In the genomic region with DNA sequence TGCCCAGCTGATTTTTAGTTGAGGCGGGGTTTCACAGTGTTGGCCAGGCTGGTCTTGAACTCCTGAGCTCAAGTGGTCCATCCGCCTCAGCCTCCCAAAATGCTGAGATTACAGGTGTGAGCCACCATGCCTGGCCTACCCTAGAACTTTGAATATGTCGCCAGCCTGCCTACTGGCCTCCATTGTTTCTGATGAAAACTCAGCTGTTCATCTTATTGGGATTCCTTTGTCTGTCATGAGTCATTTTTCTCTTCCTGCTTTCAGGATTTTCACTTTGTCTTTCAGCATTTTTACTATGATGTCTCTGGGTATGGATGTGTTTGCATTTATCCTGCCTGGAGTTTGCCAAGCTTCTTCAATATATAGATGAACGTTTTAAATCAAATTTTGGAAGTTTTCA, we compare ENCODE assay signal across 18 cellular contexts. TPM values are rescaled to one million over a fixed set of nuclear protein-coding genes. Genes with fewer than 3 reads are reported as not detected.
DNase-seq lines count a peak whose midpoint lies in the region; ATAC-seq and TF ChIP-seq lines count a peak whose summit lies in the region.
"Had no signal": no experiment of that assay in that cellular context is flagged by ENCODE, and none has a peak within 500 bp of the region (broad histone marks: within the 10 kb centered on the region; RNA-seq: fewer than 3 reads in every experiment).

No MANE protein-coding gene starts in this region.

- peaks cover 4% of the 10 kb centered on the region; the same call in 1 of the 2 replicates for H3K36me3 Mint-ChIP-seq in WTC11
- H3K36me3 Mint-ChIP-seq in endodermal cell (ENCODE audit: low read depth): no peaks in the 10 kb centered on the region

- H3K4me3 Mint-ChIP-seq in WTC11 (no peak overlapping the region), endodermal cell (no peak overlapping the region)
- H3K4me3 Mint-ChIP-seq: CD4-positive, alpha-beta T cell had no signal

- H3K4me1 Mint-ChIP-seq in WTC11 (peaks cover 8% of the 10 kb centered on the region; the same call in 1 of the 2 replicates), endodermal cell (no peaks in the 10 kb centered on the region)

- DNase-seq in ELR (ENCODE audit: low read depth) (peak; percentile 34), WTC11 (ENCODE audit: low spot score) (no peak), endodermal cell (peak; percentile 21)
- no peak for DNase-seq in activated CD8-positive, alpha-beta memory T cell treated with anti-CD3 and anti-CD28 coated beads, Interleukin-2, amount 50 U/mL, for 4 hours
- DNase-seq: AML-193; Caco-2; CD4-positive, alpha-beta T cell; GDM1; GM23248; IMR-90; KBM-7 had no signal

- no peaks in the 10 kb centered on the region for H3K36me3 ChIP-seq in endodermal cell (ENCODE audit: control insufficient read depth, insufficient read depth, low read length)
- H3K36me3 ChIP-seq: HAP-1 had no signal

- H3K9me3 ChIP-seq in endodermal cell (ENCODE audit: control insufficient read depth, low read length): no peaks in the 10 kb centered on the region
- H3K9me3 ChIP-seq: Caco-2 had no signal

- 93 to 95% methylated on average over 4 of the region's 4 CpGs for WGBS in endodermal cell (ENCODE audit: insufficient coverage in 1 of 2, insufficient read length in 1 of 2), 2 experiments

- no peak overlapping the region for H3K27ac Mint-ChIP-seq in WTC11
- no peak overlapping the region for H3K27ac Mint-ChIP-seq in endodermal cell
- H3K27ac Mint-ChIP-seq: CD4-positive, alpha-beta T cell had no signal

- POLR2A ChIA-PET in WTC11 (lab: Charles Lee): no interaction called here

- no peaks in the 10 kb centered on the region for H3K27me3 ChIP-seq in endodermal cell (ENCODE audit: control insufficient read depth, insufficient read depth, low read length, poor library complexity, severe bottlenecking)

- no peaks in the 10 kb centered on the region; the same call in 1 of the 2 replicates for H3K27me3 Mint-ChIP-seq in WTC11 (ENCODE audit: low read depth)
- peaks cover 16% of the 10 kb centered on the region for H3K27me3 Mint-ChIP-seq in endodermal cell (ENCODE audit: insufficient read depth)

- H3K9me3 Mint-ChIP-seq in WTC11 (peaks cover 15% of the 10 kb centered on the region), endodermal cell (peaks cover 3% of the 10 kb centered on the region)
- H3K9me3 Mint-ChIP-seq: CD4-positive, alpha-beta T cell had no signal

- no peak overlapping the region for H3K4me3 ChIP-seq in endodermal cell (ENCODE audit: low read length)
- H3K4me3 ChIP-seq: GM23248, HAP-1 had no signal

- ATAC-seq in WTC11: no peak
- ATAC-seq in GM21447 (IDR thresholded peaks at IDR 0.05; ENCODE audit: unreplicated experiment): no peak
- no peak for ATAC-seq in GM19463 (IDR thresholded peaks at IDR 0.05; ENCODE audit: unreplicated experiment)

- no peak overlapping the region for H3K27ac ChIP-seq in endodermal cell (ENCODE audit: low read depth, low read length)
- H3K27ac ChIP-seq: C4-2B, GM23248 had no signal

- TF ChIP-seq CTCF in WTC11 (IDR thresholded peaks at IDR 0.05) (no peak), endodermal cell (conservative IDR thresholded peaks at IDR 0.05) (no peak)

- CTCF ChIA-PET in WTC11 (lab: Charles Lee): no interaction called here

- no peaks in the 10 kb centered on the region for H3K4me1 ChIP-seq in endodermal cell (ENCODE audit: control insufficient read depth, insufficient read depth, low read length)
- H3K4me1 ChIP-seq: Caco-2, HAP-1 had no signal

- H3K9ac ChIP-seq in endodermal cell (ENCODE audit: extremely low read depth, low read length, poor library complexity, severe bottlenecking): no peak overlapping the region
- H3K9ac ChIP-seq: GM23248 had no signal

TF ChIP-seq in WTC11, 78 proteins besides CTCF, POLR2A, EP300 and RAD21:
- TF ChIP-seq, protein P1, sequence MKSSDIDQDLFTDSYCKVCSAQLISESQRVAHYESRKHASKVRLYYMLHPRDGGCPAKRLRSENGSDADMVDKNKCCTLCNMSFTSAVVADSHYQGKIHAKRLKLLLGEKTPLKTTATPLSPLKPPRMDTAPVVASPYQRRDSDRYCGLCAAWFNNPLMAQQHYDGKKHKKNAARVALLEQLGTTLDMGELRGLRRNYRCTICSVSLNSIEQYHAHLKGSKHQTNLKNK (CRISPR knock-in tag; IDR thresholded peaks at IDR 0.05): no peak
- TF ChIP-seq NR1H2 (CRISPR knock-in tag; IDR thresholded peaks at IDR 0.05) (no peak), ZNF219 (CRISPR knock-in tag; IDR thresholded peaks at IDR 0.05; ENCODE audit: borderline replicate concordance) (no peak), ZNF416 (CRISPR knock-in tag; IDR thresholded peaks at IDR 0.05) (no peak), ZNF317 (CRISPR knock-in tag; IDR thresholded peaks at IDR 0.05; ENCODE audit: borderline replicate concordance, low read depth) (peak; percentile 83), ZNF263 (CRISPR knock-in tag; IDR thresholded peaks at IDR 0.05; ENCODE audit: low read depth) (no peak)
- TF ChIP-seq, protein P2, sequence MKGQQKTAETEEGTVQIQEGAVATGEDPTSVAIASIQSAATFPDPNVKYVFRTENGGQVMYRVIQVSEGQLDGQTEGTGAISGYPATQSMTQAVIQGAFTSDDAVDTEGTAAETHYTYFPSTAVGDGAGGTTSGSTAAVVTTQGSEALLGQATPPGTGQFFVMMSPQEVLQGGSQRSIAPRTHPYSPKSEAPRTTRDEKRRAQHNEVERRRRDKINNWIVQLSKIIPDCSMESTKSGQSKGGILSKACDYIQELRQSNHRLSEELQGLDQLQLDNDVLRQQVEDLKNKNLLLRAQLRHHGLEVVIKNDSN (CRISPR knock-in tag; IDR thresholded peaks at IDR 0.05): no peak
- TF ChIP-seq, protein P3, sequence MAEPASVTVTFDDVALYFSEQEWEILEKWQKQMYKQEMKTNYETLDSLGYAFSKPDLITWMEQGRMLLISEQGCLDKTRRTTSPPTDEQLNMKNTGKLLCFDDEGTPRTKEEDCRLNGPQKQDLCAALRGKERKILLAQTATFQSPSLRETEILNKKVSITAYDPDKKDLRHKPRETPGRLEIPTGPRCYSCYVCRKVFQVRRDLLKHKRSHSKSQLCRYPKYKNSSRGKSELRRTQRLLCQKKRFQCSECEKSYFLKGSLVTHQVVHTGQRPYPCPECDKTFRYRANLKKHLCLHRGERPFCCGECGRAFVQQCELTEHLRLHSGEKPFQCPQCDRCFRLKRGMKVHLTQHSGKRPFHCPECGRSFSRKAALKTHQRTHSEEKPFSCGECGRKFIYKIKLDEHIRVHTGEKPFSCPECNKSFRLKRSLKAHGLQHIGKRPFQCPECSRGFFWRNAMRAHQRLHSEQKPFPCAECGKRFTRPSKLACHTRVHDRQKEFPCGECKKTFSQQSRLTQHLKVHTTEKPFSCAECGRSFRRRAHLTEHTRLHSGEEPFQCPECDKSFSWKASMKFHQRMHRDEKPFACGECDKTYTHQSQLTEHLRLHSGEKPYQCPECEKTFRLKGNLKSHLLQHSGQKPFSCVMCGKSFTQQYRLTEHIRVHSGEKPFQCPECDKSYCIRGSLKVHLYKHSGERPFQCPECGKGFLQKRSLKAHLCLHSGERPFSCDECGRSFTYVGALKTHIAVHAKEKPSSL (CRISPR knock-in tag; conservative IDR thresholded peaks at IDR 0.05): no peak
- TF ChIP-seq, protein P4, sequence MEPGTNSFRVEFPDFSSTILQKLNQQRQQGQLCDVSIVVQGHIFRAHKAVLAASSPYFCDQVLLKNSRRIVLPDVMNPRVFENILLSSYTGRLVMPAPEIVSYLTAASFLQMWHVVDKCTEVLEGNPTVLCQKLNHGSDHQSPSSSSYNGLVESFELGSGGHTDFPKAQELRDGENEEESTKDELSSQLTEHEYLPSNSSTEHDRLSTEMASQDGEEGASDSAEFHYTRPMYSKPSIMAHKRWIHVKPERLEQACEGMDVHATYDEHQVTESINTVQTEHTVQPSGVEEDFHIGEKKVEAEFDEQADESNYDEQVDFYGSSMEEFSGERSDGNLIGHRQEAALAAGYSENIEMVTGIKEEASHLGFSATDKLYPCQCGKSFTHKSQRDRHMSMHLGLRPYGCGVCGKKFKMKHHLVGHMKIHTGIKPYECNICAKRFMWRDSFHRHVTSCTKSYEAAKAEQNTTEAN (CRISPR knock-in tag; IDR thresholded peaks at IDR 0.05): no peak

RNA-seq across cellular contexts. Expression of a gene that starts 8.1 kb away (rescaled TPM):
- total RNA-seq in WTC11 (2021) (1.6 to 2.0 TPM (median 1.6 TPM) in 3 replicates), endodermal cell (1 to 10 TPM; 1.6 to 1.8 TPM)
- polyA plus RNA-seq in endodermal cell (2013, experiment 1 of 2): 1.4 TPM
- polyA plus RNA-seq in endodermal cell (2013, experiment 2 of 2): 0.41 TPM
- total RNA-seq: CD4-positive, alpha-beta T cell had no signal

RNA-seq across cellular contexts. Expression of a gene that starts 12.5 kb away (rescaled TPM):
- total RNA-seq in WTC11 (2021) (0.21 to 0.64 TPM (median 0.22 TPM) in 3 replicates), endodermal cell (1 to 10 TPM; 1.5 to 2.4 TPM)
- 1.2 TPM for polyA plus RNA-seq in endodermal cell (2013, experiment 1 of 2)
- polyA plus RNA-seq in endodermal cell (2013, experiment 2 of 2): 0.79 TPM
- total RNA-seq: CD4-positive, alpha-beta T cell; H4; HT-29 had no signal

RNA-seq across cellular contexts. Expression of a gene that starts 21.4 kb away (rescaled TPM):
- not detected in 3 replicates for total RNA-seq in WTC11 (2021)
- not detected for total RNA-seq in endodermal cell
- polyA plus RNA-seq in endodermal cell (2013, experiment 1 of 2): not detected
- not detected for polyA plus RNA-seq in endodermal cell (2013, experiment 2 of 2)
- total RNA-seq: Caco-2; CD4-positive, alpha-beta T cell; GM23248; H4; HT-29; IMR-90 had no signal
- polyA plus RNA-seq: BJ, GM23248, IMR-90 had no signal

RNA-seq across cellular contexts. Expression of a gene that starts 30.4 kb away (rescaled TPM):
- total RNA-seq in WTC11 (2021): 57.3 to 62.4 TPM (median 61.7 TPM) in 3 replicates
- 10 to 100 TPM; 77.5 to 81.0 TPM for total RNA-seq in endodermal cell
- polyA plus RNA-seq in endodermal cell (2013, experiment 1 of 2): 77.6 TPM
- 71.8 TPM for polyA plus RNA-seq in endodermal cell (2013, experiment 2 of 2)

Comparison
In these comparisons a context has a peak if more than half of its experiments do, and no peak if none do; other contexts are left out.
1. DNase-seq: peak in ELR (single experiment) and endodermal cell (single experiment); none in WTC11 (single experiment) and activated CD8-positive, alpha-beta memory T cell treated with anti-CD3 and anti-CD28 coated beads, Interleukin-2, amount 50 U/mL, for 4 hours (single experiment).